Comparison of ENCODE assay signal across 12 cellular contexts in genomic region chr19:54959840-54960239, GRCh38. TPM values are rescaled to one million over a fixed set of nuclear protein-coding genes. Genes with fewer than 3 reads are reported as not detected.
A peak's percentile ranks its signal among the peaks of the same experiment; 100 is the strongest.
DNase-seq lines count a peak whose midpoint lies in the region; ATAC-seq lines count a peak whose summit lies in the region.
"Had no signal": no experiment of that assay in that cellular context is flagged by ENCODE, and none has a peak within 500 bp of the region (broad histone marks: within the 10 kb centered on the region; RNA-seq: fewer than 3 reads in every experiment).

No MANE protein-coding gene starts in this region.

- no peak overlapping the region for H3K4me3 Mint-ChIP-seq in activated CD4-positive, alpha-beta memory T cell treated with anti-CD3 and anti-CD28 coated beads, Interleukin-2, amount 10 ng/mL, durations not matched to agents 7 days and 5 days
- H3K4me3 Mint-ChIP-seq in activated CD4-positive, alpha-beta memory T cell treated with anti-CD3 and anti-CD28 coated beads for 36 hours = no peak overlapping the region
- peak overlapping the region; percentile 45 for H3K4me3 Mint-ChIP-seq in natural killer cell treated with Interleukin-12 subunit alpha and Interleukin-12 subunit beta and Interleukin-15 and Interleukin-18, amount 100 ng/mL, for 72 hours

- no peaks in the 10 kb centered on the region for H3K9me3 Mint-ChIP-seq in activated CD4-positive, alpha-beta memory T cell treated with anti-CD3 and anti-CD28 coated beads, Interleukin-2, amount 10 ng/mL, durations not matched to agents 7 days and 5 days
- H3K9me3 Mint-ChIP-seq in activated CD4-positive, alpha-beta memory T cell treated with anti-CD3 and anti-CD28 coated beads for 36 hours = no peaks in the 10 kb centered on the region
- H3K9me3 Mint-ChIP-seq in natural killer cell treated with Interleukin-12 subunit alpha and Interleukin-12 subunit beta and Interleukin-15 and Interleukin-18, amount 100 ng/mL, for 72 hours = no peaks in the 10 kb centered on the region

- peak; percentile 65 for ATAC-seq in HG03469 (IDR thresholded peaks at IDR 0.05; ENCODE audit: unreplicated experiment)
- ATAC-seq in natural killer cell treated with Interleukin-12 subunit alpha and Interleukin-12 subunit beta and Interleukin-15 and Interleukin-18, amount 100 ng/mL, for 72 hours = no peak
- ATAC-seq in GM19463 (IDR thresholded peaks at IDR 0.05; ENCODE audit: unreplicated experiment) = no peak
- ATAC-seq: psoas muscle had no signal

- CTCF ChIA-PET in activated CD4-positive, alpha-beta memory T cell treated with anti-CD3 and anti-CD28 coated beads, Interleukin-2, amount 10 ng/mL, durations not matched to agents 7 days and 5 days (lab: Charles Lee) = interaction anchor here (0.6 to 1.3 kb wide), 4 partner anchors 14 to 285 kb away, joined by 3 to 4 read pairs (median 3); no protein-coding TSS in a partner anchor
- CTCF ChIA-PET in activated CD4-positive, alpha-beta memory T cell treated with anti-CD3 and anti-CD28 coated beads for 36 hours (lab: Charles Lee) = no interaction called here

- POLR2A ChIA-PET in activated CD4-positive, alpha-beta memory T cell treated with anti-CD3 and anti-CD28 coated beads, Interleukin-2, amount 10 ng/mL, durations not matched to agents 7 days and 5 days (lab: Charles Lee) = no interaction called here
- POLR2A ChIA-PET in activated CD4-positive, alpha-beta memory T cell treated with anti-CD3 and anti-CD28 coated beads for 36 hours (lab: Charles Lee) = no interaction called here

- H3K4me1 Mint-ChIP-seq in activated CD4-positive, alpha-beta memory T cell treated with anti-CD3 and anti-CD28 coated beads, Interleukin-2, amount 10 ng/mL, durations not matched to agents 7 days and 5 days = peaks cover 12% of the 10 kb centered on the region
- peaks cover 7% of the 10 kb centered on the region for H3K4me1 Mint-ChIP-seq in activated CD4-positive, alpha-beta memory T cell treated with anti-CD3 and anti-CD28 coated beads for 36 hours (ENCODE audit: low read depth)
- H3K4me1 Mint-ChIP-seq in natural killer cell treated with Interleukin-12 subunit alpha and Interleukin-12 subunit beta and Interleukin-15 and Interleukin-18, amount 100 ng/mL, for 72 hours (ENCODE audit: low read depth in 2 of 2) = peaks cover 6 to 13% of the 10 kb centered on the region in 2 donors

- no peak for DNase-seq in activated CD4-positive, alpha-beta memory T cell treated with anti-CD3 and anti-CD28 coated beads, Interleukin-2, amount 10 ng/mL, durations not matched to agents 7 days and 5 days
- DNase-seq in activated CD4-positive, alpha-beta memory T cell treated with anti-CD3 and anti-CD28 coated beads for 36 hours = no peak
- peak; percentile 74 for DNase-seq in RPMI8226
- no peak for DNase-seq in natural killer cell treated with Interleukin-12 subunit alpha and Interleukin-12 subunit beta and Interleukin-15 and Interleukin-18, amount 100 ng/mL, for 72 hours (ENCODE audit: low spot score)
- no peak for DNase-seq in NCI-H2081 treated with DMSO at 0.1 percent for 48 hours (lab: John Stamatoyannopoulos, UW)
- no peak for DNase-seq in NCI-H1417 (lab: John Stamatoyannopoulos, UW)
- DNase-seq: NCI-H2029 treated with DMSO at 0.1 percent for 48 hours; psoas muscle; stimulated activated CD4-positive, alpha-beta T cell treated with anti-CD3 and anti-CD28 coated beads, Interleukin-4, amount 100 ng/mL, for 24 hours had no signal

- intact Hi-C loops in activated CD4-positive, alpha-beta memory T cell treated with anti-CD3 and anti-CD28 coated beads for 36 hours (cut with micrococcal nuclease) = no loop called here

- H3K27me3 Mint-ChIP-seq in activated CD4-positive, alpha-beta memory T cell treated with anti-CD3 and anti-CD28 coated beads, Interleukin-2, amount 10 ng/mL, durations not matched to agents 7 days and 5 days = no peaks in the 10 kb centered on the region
- peaks cover 2% of the 10 kb centered on the region for H3K27me3 Mint-ChIP-seq in activated CD4-positive, alpha-beta memory T cell treated with anti-CD3 and anti-CD28 coated beads for 36 hours
- no peaks in the 10 kb centered on the region for H3K27me3 Mint-ChIP-seq in natural killer cell treated with Interleukin-12 subunit alpha and Interleukin-12 subunit beta and Interleukin-15 and Interleukin-18, amount 100 ng/mL, for 72 hours

- no peaks in the 10 kb centered on the region for H3K36me3 Mint-ChIP-seq in activated CD4-positive, alpha-beta memory T cell treated with anti-CD3 and anti-CD28 coated beads, Interleukin-2, amount 10 ng/mL, durations not matched to agents 7 days and 5 days (ENCODE audit: low read depth)
- no peaks in the 10 kb centered on the region for H3K36me3 Mint-ChIP-seq in activated CD4-positive, alpha-beta memory T cell treated with anti-CD3 and anti-CD28 coated beads for 36 hours
- H3K36me3 Mint-ChIP-seq in natural killer cell treated with Interleukin-12 subunit alpha and Interleukin-12 subunit beta and Interleukin-15 and Interleukin-18, amount 100 ng/mL, for 72 hours = no peaks in the 10 kb centered on the region

- H3K27ac Mint-ChIP-seq in activated CD4-positive, alpha-beta memory T cell treated with anti-CD3 and anti-CD28 coated beads, Interleukin-2, amount 10 ng/mL, durations not matched to agents 7 days and 5 days = peak overlapping the region; percentile 27
- H3K27ac Mint-ChIP-seq in activated CD4-positive, alpha-beta memory T cell treated with anti-CD3 and anti-CD28 coated beads for 36 hours = no peak overlapping the region
- peak overlapping the region; percentile 35 to 57 for H3K27ac Mint-ChIP-seq in natural killer cell treated with Interleukin-12 subunit alpha and Interleukin-12 subunit beta and Interleukin-15 and Interleukin-18, amount 100 ng/mL, for 72 hours

RNA-seq across cellular contexts. Expression of gene NLRP2, which starts 6.3 kb away (rescaled TPM):
- total RNA-seq in activated CD4-positive, alpha-beta memory T cell treated with anti-CD3 and anti-CD28 coated beads, Interleukin-2, amount 10 ng/mL, durations not matched to agents 7 days and 5 days = 10 to 100 TPM; 14.3 to 14.8 TPM
- 10 to 100 TPM in 1 of 2 experiments, 1 to 10 TPM in 1; 8.1 to 10.3 TPM for total RNA-seq in activated CD4-positive, alpha-beta memory T cell treated with anti-CD3 and anti-CD28 coated beads for 36 hours
- total RNA-seq in natural killer cell treated with Interleukin-12 subunit alpha and Interleukin-12 subunit beta and Interleukin-15 and Interleukin-18, amount 100 ng/mL, for 72 hours = 100 to 1,000 TPM in 1 of 2 donors, 10 to 100 TPM in 1; 50.3 to 154 TPM

RNA-seq across cellular contexts. Expression of gene NLRP7, which starts 12.5 kb away (rescaled TPM):
- not detected for total RNA-seq in activated CD4-positive, alpha-beta memory T cell treated with anti-CD3 and anti-CD28 coated beads, Interleukin-2, amount 10 ng/mL, durations not matched to agents 7 days and 5 days
- total RNA-seq in activated CD4-positive, alpha-beta memory T cell treated with anti-CD3 and anti-CD28 coated beads for 36 hours = not detected
- total RNA-seq in natural killer cell treated with Interleukin-12 subunit alpha and Interleukin-12 subunit beta and Interleukin-15 and Interleukin-18, amount 100 ng/mL, for 72 hours = 1 to 10 TPM; 1.1 to 1.2 TPM
- total RNA-seq: epithelial cell of proximal tubule, psoas muscle had no signal

RNA-seq across cellular contexts. Expression of gene NCR1, which starts 53.9 kb away (rescaled TPM):
- total RNA-seq in activated CD4-positive, alpha-beta memory T cell treated with anti-CD3 and anti-CD28 coated beads, Interleukin-2, amount 10 ng/mL, durations not matched to agents 7 days and 5 days = not detected
- total RNA-seq in activated CD4-positive, alpha-beta memory T cell treated with anti-CD3 and anti-CD28 coated beads for 36 hours = not detected
- total RNA-seq in natural killer cell treated with Interleukin-12 subunit alpha and Interleukin-12 subunit beta and Interleukin-15 and Interleukin-18, amount 100 ng/mL, for 72 hours = 100 to 1,000 TPM in 1 of 2 donors, 10 to 100 TPM in 1; 81.6 to 253 TPM
- total RNA-seq: epithelial cell of proximal tubule had no signal

Comparison
In these comparisons a context has a peak if more than half of its experiments do, and no peak if none do; other contexts are left out.
1. RNA of gene NCR1, which starts 53.9 kb away (total RNA-seq): 81.6 to 253 TPM in natural killer cell treated with Interleukin-12 subunit alpha and Interleukin-12 subunit beta and Interleukin-15 and Interleukin-18, amount 100 ng/mL, for 72 hours; not detected in activated CD4-positive, alpha-beta memory T cell treated with anti-CD3 and anti-CD28 coated beads, Interleukin-2, amount 10 ng/mL, durations not matched to agents 7 days and 5 days and not detected in activated CD4-positive, alpha-beta memory T cell treated with anti-CD3 and anti-CD28 coated beads for 36 hours; every median in the first group is over 10 times any median in the second.